ENCODE assay signal across 9 cellular contexts in genomic region chr1:58874757-58875755, GRCh38.
DNase-seq lines count a peak whose midpoint lies in the region; ATAC-seq and TF ChIP-seq lines count a peak whose summit lies in the region.
"Had no signal": no experiment of that assay in that cellular context is flagged by ENCODE, and none has a peak within 500 bp of the region (broad histone marks: within the 10 kb centered on the region; RNA-seq: fewer than 3 reads in every experiment).

No MANE protein-coding gene starts in this region.

- POLR2A ChIA-PET in AG04450 (lab: Yijun Ruan, JAX) = no interaction called here

- DNase-seq in AG04450 (ENCODE audit: low read depth, low spot score) (no peak), NCI-H2107 (lab: John Stamatoyannopoulos, UW) (peak; percentile 87), dorsolateral prefrontal cortex (peak in 9 of 10 donors; percentile 41 to 79 (median 73)), HAP-1 (ENCODE audit: low spot score in 2 of 2) (no peak), brain microvascular endothelial cell (no peak)

- in situ Hi-C loops in HAP-1 (cut with MboI; ENCODE audit: low sequenced_read_pairs) (no loop called here), brain microvascular endothelial cell (cut with HindIII; ENCODE audit: low pct_ligation_motif_present, low sequenced_read_pairs) (no loop called here)

- H3K9me3 ChIP-seq in AG04450 (ENCODE audit: control insufficient read depth, insufficient read depth, low read length) (no peaks in the 10 kb centered on the region), mesodermal cell (ENCODE audit: control insufficient read depth, low read length) (peaks cover 3% of the 10 kb centered on the region), HAP-1 (no peaks in the 10 kb centered on the region)
- H3K9me3 ChIP-seq: BLaER1 treated with 17β-estradiol and CSF1 and Interleukin-3, amounts not matched to agents 10 nM and 100 nM had no signal

- H3K27me3 ChIP-seq in AG04450 (ENCODE audit: control insufficient read depth, insufficient read depth, low read length) (no peaks in the 10 kb centered on the region), dorsolateral prefrontal cortex (no peaks in the 10 kb centered on the region), HAP-1 (ENCODE audit: low read depth) (no peaks in the 10 kb centered on the region), brain microvascular endothelial cell (replicated peaks) (no peaks in the 10 kb centered on the region)
- H3K27me3 ChIP-seq: BLaER1 treated with 17β-estradiol and CSF1 and Interleukin-3, amounts not matched to agents 10 nM and 100 nM had no signal

- TF ChIP-seq CTCF in AG04450 (IDR thresholded peaks at IDR 0.05; ENCODE audit: low read depth, low read length) (no peak), dorsolateral prefrontal cortex (IDR thresholded peaks at IDR 0.05 in 54 of 56, conservative IDR thresholded peaks at IDR 0.05 in 2 of 56; ENCODE audit: low read depth in 1 of 56, partially characterized antibody in 56 of 56) (peak in 4 of 56 donors; percentile 9 to 40 (median 27)), brain microvascular endothelial cell (IDR thresholded peaks at IDR 0.05; ENCODE audit: low read depth, low read length, missing control alignments) (no peak)

- CTCF ChIA-PET in AG04450 (lab: Charles Lee) = no interaction called here

- WGBS in mesodermal cell (ENCODE audit: insufficient coverage in 2 of 2), 2 experiments = 65 to 67% methylated on average over 6 to 7 of the region's 12 CpGs

- intact Hi-C loops in dorsolateral prefrontal cortex (cut with DNase I) = loop anchor here in 1 of 2 donors (1.0 kb wide), 1 partner anchor 28 kb away; no protein-coding TSS in a partner anchor

- H3K4me1 ChIP-seq in mesodermal cell (ENCODE audit: control insufficient read depth, insufficient read depth, low read length, poor library complexity, severe bottlenecking) (peaks cover 17% of the 10 kb centered on the region), HAP-1 (no peaks in the 10 kb centered on the region)

- H3K4me3 ChIP-seq in AG04450 (ENCODE audit: low read depth, low read length) = no peak overlapping the region
- H3K4me3 ChIP-seq in dorsolateral prefrontal cortex = peak overlapping the region in 19 of 59 donors; percentile 2 to 37 (median 23)
- H3K4me3 ChIP-seq in mesodermal cell (ENCODE audit: extremely low read depth, insufficient read depth, low read length, poor library complexity, severe bottlenecking) = no peak overlapping the region
- H3K4me3 ChIP-seq in HAP-1 = no peak overlapping the region
- H3K4me3 ChIP-seq in brain microvascular endothelial cell (ENCODE audit: low read depth, low read length) = no peak overlapping the region
- H3K4me3 ChIP-seq: BLaER1 treated with 17β-estradiol and CSF1 and Interleukin-3, amounts not matched to agents 10 nM and 100 nM had no signal

- H3K27ac ChIP-seq in AG04450 (ENCODE audit: low read depth, low read length) = peak overlapping the region; percentile 41
- peak overlapping the region in 58 of 59 donors; percentile 4 to 93 (median 82) for H3K27ac ChIP-seq in dorsolateral prefrontal cortex
- H3K27ac ChIP-seq in mesodermal cell (ENCODE audit: low read depth, low read length, severe bottlenecking) = peak overlapping the region; percentile 76
- H3K27ac ChIP-seq in brain microvascular endothelial cell = no peak overlapping the region
- H3K27ac ChIP-seq: BLaER1 treated with 17β-estradiol and CSF1 and Interleukin-3, amounts not matched to agents 10 nM and 100 nM had no signal

- H3K36me3 ChIP-seq in mesodermal cell (ENCODE audit: control insufficient read depth, insufficient read depth, low read length) (no peaks in the 10 kb centered on the region), HAP-1 (replicated peaks) (no peaks in the 10 kb centered on the region), brain microvascular endothelial cell (replicated peaks) (no peaks in the 10 kb centered on the region)
- H3K36me3 ChIP-seq: BLaER1 treated with 17β-estradiol and CSF1 and Interleukin-3, amounts not matched to agents 10 nM and 100 nM had no signal

- ATAC-seq in HG03045 (IDR thresholded peaks at IDR 0.05; ENCODE audit: unreplicated experiment) (no peak), GM21367 (IDR thresholded peaks at IDR 0.05; ENCODE audit: unreplicated experiment) (no peak)

Comparison
In these comparisons a context has a peak if more than half of its experiments do, and no peak if none do; other contexts are left out.
1. DNase-seq: peak in NCI-H2107 (single experiment) and dorsolateral prefrontal cortex (9 of 10); none in AG04450 (single experiment), HAP-1 (0 of 2) and brain microvascular endothelial cell (single experiment).